Comparison of ENCODE assay signal across 8 cellular contexts in the genomic region with DNA sequence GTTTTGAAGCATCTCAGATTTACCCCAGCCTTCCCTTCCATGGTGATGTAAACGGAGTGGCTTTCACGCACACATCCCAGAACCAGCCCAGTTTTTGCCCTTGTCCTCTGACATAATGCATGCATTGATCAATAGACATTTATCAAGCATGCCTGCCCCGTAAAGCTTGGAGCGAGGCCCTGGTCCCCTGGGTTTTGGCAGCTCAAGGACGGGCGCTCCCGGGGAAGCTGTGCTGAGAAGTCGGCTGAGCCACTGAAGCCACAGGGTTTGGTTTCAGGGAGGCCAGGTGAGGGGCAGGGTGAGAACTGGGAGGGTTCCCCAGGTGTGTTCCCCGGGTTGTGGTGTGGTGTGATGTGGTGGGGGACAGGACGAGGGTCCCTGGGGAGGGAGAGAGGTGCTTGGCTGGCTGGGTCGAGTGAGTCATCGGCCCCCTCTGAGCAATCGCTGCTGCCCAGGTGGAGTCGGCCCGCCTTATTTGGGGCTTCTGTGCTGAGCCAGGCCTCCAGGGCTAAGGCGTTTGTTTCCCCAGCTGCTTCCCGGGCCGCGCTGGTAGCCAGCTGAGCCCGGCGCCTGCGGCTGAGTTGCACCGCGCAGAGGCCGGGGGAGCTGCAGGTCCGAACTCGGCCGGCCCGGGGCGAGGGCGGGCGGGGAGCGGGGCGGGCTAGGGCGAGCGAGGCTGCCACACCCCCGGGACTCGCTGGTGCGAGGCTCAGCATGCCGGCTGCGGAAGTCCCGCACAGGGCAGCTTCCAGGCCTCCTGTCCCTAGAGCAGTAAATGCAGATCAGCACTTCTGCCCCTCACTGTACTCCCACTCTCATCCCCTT. TPM values are rescaled to one million over a fixed set of nuclear protein-coding genes. Genes with fewer than 3 reads are reported as not detected.
A peak's percentile ranks its signal among the peaks of the same experiment; 100 is the strongest.
DNase-seq lines count a peak whose midpoint lies in the region; ATAC-seq and TF ChIP-seq lines count a peak whose summit lies in the region.

No MANE protein-coding gene starts in this region.

- DNase-seq in CD4-positive, alpha-beta memory T cell: peak; percentile 59 to 95 (median 67)
- peak; percentile 86 for DNase-seq in activated CD4-positive, alpha-beta T cell treated with anti-CD3 and anti-CD28 coated beads, Interleukin-2, amount 10 ng/mL, durations not matched to agents 24 days and 14 days
- no peak for DNase-seq in coronary artery (ENCODE audit: low spot score)
- DNase-seq in mesothelial cell of epicardium (ENCODE audit: low spot score in 2 of 2, unreplicated experiment in 2 of 2): peak; percentile 45 to 62
- DNase-seq in stimulated activated naive CD4-positive, alpha-beta T cell treated with Interleukin-2 at 50 U/mL for 16 hours (lab: John Stamatoyannopoulos, UW): peak; percentile 77
- DNase-seq in SKM-1 (lab: John Stamatoyannopoulos, UW; ENCODE audit: unreplicated experiment): no peak

- H3K27me3 ChIP-seq in CD4-positive, alpha-beta memory T cell (ENCODE audit: insufficient read depth, low read length): no peaks in the 10 kb centered on the region

- peak overlapping the region; percentile 13 to 54 for H3K4me3 ChIP-seq in CD4-positive, alpha-beta memory T cell (ENCODE audit: low read length in 2 of 2)
- peak overlapping the region; percentile 66 for H3K4me3 ChIP-seq in coronary artery

- H3K9me3 Mint-ChIP-seq in CD4-positive, alpha-beta memory T cell: no peaks in the 10 kb centered on the region
- H3K9me3 Mint-ChIP-seq in activated CD4-positive, alpha-beta T cell treated with anti-CD3 and anti-CD28 coated beads, Interleukin-2, amount 10 ng/mL, durations not matched to agents 24 days and 14 days: no peaks in the 10 kb centered on the region
- H3K9me3 Mint-ChIP-seq in mesothelial cell of epicardium: no peaks in the 10 kb centered on the region

- H3K36me3 ChIP-seq in CD4-positive, alpha-beta memory T cell (ENCODE audit: insufficient read depth, low read length): no peaks in the 10 kb centered on the region
- H3K36me3 ChIP-seq in KOPT-K1 (ENCODE audit: insufficient read depth, low read length): 0 out of 2 replicates have a peak, but pooled peaks cover 4% of the 10 kb centered on the region

- H3K4me1 ChIP-seq in CD4-positive, alpha-beta memory T cell (ENCODE audit: insufficient read depth, low read length): peaks cover 74% of the 10 kb centered on the region

- peak overlapping the region; percentile 96 to 99 (median 98) for H3K27ac Mint-ChIP-seq in CD4-positive, alpha-beta memory T cell
- peak overlapping the region; percentile 95 for H3K27ac Mint-ChIP-seq in activated CD4-positive, alpha-beta T cell treated with anti-CD3 and anti-CD28 coated beads, Interleukin-2, amount 10 ng/mL, durations not matched to agents 24 days and 14 days
- peak overlapping the region; percentile 93 for H3K27ac Mint-ChIP-seq in mesothelial cell of epicardium

- H3K27ac ChIP-seq in CD4-positive, alpha-beta memory T cell (ENCODE audit: low read depth, low read length): peak overlapping the region; percentile 78
- peak overlapping the region; percentile 8 for H3K27ac ChIP-seq in KOPT-K1 (ENCODE audit: low read depth, low read length, poor library complexity, severe bottlenecking)
- peak overlapping the region; percentile 47 to 81 for H3K27ac ChIP-seq in coronary artery

- H3K4me1 Mint-ChIP-seq in CD4-positive, alpha-beta memory T cell: peaks cover 50 to 81% (median 68%) of the 10 kb centered on the region in 4 donors
- peaks cover 58% of the 10 kb centered on the region for H3K4me1 Mint-ChIP-seq in activated CD4-positive, alpha-beta T cell treated with anti-CD3 and anti-CD28 coated beads, Interleukin-2, amount 10 ng/mL, durations not matched to agents 24 days and 14 days
- H3K4me1 Mint-ChIP-seq in mesothelial cell of epicardium: peaks cover 39% of the 10 kb centered on the region

- POLR2A ChIA-PET in CD4-positive, alpha-beta memory T cell (lab: Charles Lee; ENCODE audit: partially characterized antibody): interaction anchor here (1.1 to 9.2 kb wide), 13 partner anchors 11 to 115 kb away, joined by 3 to 240 read pairs (median 5); partner anchors contain the start of genes ATP2B4 and LAX1

- CTCF ChIA-PET in CD4-positive, alpha-beta memory T cell (lab: Charles Lee; ENCODE audit: partially characterized antibody): interaction anchor here (0.8 to 6.3 kb wide), 7 partner anchors 11 to 56 kb away, joined by 3 to 78 read pairs (median 4); partner anchors contain the start of gene ATP2B4

- peak; percentile 52 for ATAC-seq in GM21390 (IDR thresholded peaks at IDR 0.05; ENCODE audit: unreplicated experiment)

- peaks cover 8 to 17% of the 10 kb centered on the region in 2 donors for H3K36me3 Mint-ChIP-seq in CD4-positive, alpha-beta memory T cell
- peaks cover 10% of the 10 kb centered on the region for H3K36me3 Mint-ChIP-seq in activated CD4-positive, alpha-beta T cell treated with anti-CD3 and anti-CD28 coated beads, Interleukin-2, amount 10 ng/mL, durations not matched to agents 24 days and 14 days (ENCODE audit: low read depth)
- peaks cover 12% of the 10 kb centered on the region for H3K36me3 Mint-ChIP-seq in mesothelial cell of epicardium

- H3K9me3 ChIP-seq in CD4-positive, alpha-beta memory T cell (ENCODE audit: control insufficient read depth in 1 of 2, low read length in 2 of 2): no peaks in the 10 kb centered on the region
- H3K9me3 ChIP-seq in KOPT-K1 (ENCODE audit: insufficient read depth, low read length, poor library complexity, severe bottlenecking): no peaks in the 10 kb centered on the region

- H3K27me3 Mint-ChIP-seq in CD4-positive, alpha-beta memory T cell: no peaks in the 10 kb centered on the region
- no peaks in the 10 kb centered on the region for H3K27me3 Mint-ChIP-seq in activated CD4-positive, alpha-beta T cell treated with anti-CD3 and anti-CD28 coated beads, Interleukin-2, amount 10 ng/mL, durations not matched to agents 24 days and 14 days
- H3K27me3 Mint-ChIP-seq in mesothelial cell of epicardium (ENCODE audit: low read depth): no peaks in the 10 kb centered on the region

- intact Hi-C loops in CD4-positive, alpha-beta memory T cell (cut with micrococcal nuclease): loop anchor here (1.0 kb wide), 1 partner anchor 24 kb away; the partner anchor contains the start of gene ATP2B4
- intact Hi-C loops in activated CD4-positive, alpha-beta T cell treated with anti-CD3 and anti-CD28 coated beads, Interleukin-2, amount 10 ng/mL, durations not matched to agents 24 days and 14 days (cut with micrococcal nuclease): loop anchor here (5.0 kb wide), 1 partner anchor 52 kb away; no protein-coding TSS in a partner anchor

- no peak for TF ChIP-seq CTCF in coronary artery (IDR thresholded peaks at IDR 0.05)
- no peak for TF ChIP-seq CTCF in mesothelial cell of epicardium (IDR thresholded peaks at IDR 0.05; ENCODE audit: unreplicated experiment)

- peak overlapping the region; percentile 82 to 93 (median 88) for H3K4me3 Mint-ChIP-seq in CD4-positive, alpha-beta memory T cell
- H3K4me3 Mint-ChIP-seq in activated CD4-positive, alpha-beta T cell treated with anti-CD3 and anti-CD28 coated beads, Interleukin-2, amount 10 ng/mL, durations not matched to agents 24 days and 14 days: peak overlapping the region; percentile 77
- peak overlapping the region; percentile 54 for H3K4me3 Mint-ChIP-seq in mesothelial cell of epicardium

RNA-seq across cellular contexts. Expression of gene ATP2B4, which starts 23.6 kb away (rescaled TPM):
- 10 to 100 TPM; 97.2 to 98.6 TPM for total RNA-seq in CD4-positive, alpha-beta memory T cell
- polyA plus RNA-seq in CD4-positive, alpha-beta memory T cell: 10 to 100 TPM; 14.8 to 41.7 TPM
- total RNA-seq in activated CD4-positive, alpha-beta T cell treated with anti-CD3 and anti-CD28 coated beads, Interleukin-2, amount 10 ng/mL, durations not matched to agents 24 days and 14 days: 32.7 and 33.5 TPM in 2 replicates
- 234 to 238 TPM (median 237 TPM) in 3 replicates for total RNA-seq in mesothelial cell of epicardium

Comparison
In these comparisons a context has a peak if more than half of its experiments do, and no peak if none do; other contexts are left out.
1. DNase-seq: peak in CD4-positive, alpha-beta memory T cell (5 of 5), activated CD4-positive, alpha-beta T cell treated with anti-CD3 and anti-CD28 coated beads, Interleukin-2, amount 10 ng/mL, durations not matched to agents 24 days and 14 days (single experiment), mesothelial cell of epicardium (2 of 2) and stimulated activated naive CD4-positive, alpha-beta T cell treated with Interleukin-2 at 50 U/mL for 16 hours (single experiment); none in coronary artery (single experiment) and SKM-1 (single experiment).
2. H3K27ac ChIP-seq: peak in every context shown above with its lines; median percentile 78 in CD4-positive, alpha-beta memory T cell; 64 in coronary artery; 8 in KOPT-K1.
3. Peak in every context shown above with its lines, with median percentiles within 50 percentile points of each other: H3K27ac Mint-ChIP-seq and H3K4me3 Mint-ChIP-seq.